Comparison of ENCODE assay signal across 2 cellular contexts in the genomic region with DNA sequence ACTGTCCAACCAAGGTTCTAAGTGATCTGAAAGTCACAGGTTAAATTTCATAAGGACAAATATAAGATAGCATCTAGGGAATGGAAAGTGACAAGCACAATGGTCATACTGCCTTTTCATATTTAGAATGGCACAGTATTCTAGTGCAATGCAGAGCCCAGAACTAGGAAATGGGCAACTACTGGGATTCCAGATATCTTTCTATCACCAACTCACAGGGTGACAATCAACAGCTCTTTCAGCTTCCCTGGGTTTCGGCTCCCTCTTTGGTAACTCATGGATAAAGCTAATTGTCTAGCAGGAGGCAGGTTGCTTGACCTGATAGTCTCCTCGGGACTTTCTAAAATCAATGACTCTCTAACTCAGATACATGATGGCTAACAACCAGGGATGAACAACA.
TF ChIP-seq lines count a peak whose summit lies in the region.

No MANE protein-coding gene starts in this region.

TF ChIP-seq in HEK293, 187 proteins besides CTCF, POLR2A, EP300 and RAD21 (continued from another document):
- TF ChIP-seq, protein P1, sequence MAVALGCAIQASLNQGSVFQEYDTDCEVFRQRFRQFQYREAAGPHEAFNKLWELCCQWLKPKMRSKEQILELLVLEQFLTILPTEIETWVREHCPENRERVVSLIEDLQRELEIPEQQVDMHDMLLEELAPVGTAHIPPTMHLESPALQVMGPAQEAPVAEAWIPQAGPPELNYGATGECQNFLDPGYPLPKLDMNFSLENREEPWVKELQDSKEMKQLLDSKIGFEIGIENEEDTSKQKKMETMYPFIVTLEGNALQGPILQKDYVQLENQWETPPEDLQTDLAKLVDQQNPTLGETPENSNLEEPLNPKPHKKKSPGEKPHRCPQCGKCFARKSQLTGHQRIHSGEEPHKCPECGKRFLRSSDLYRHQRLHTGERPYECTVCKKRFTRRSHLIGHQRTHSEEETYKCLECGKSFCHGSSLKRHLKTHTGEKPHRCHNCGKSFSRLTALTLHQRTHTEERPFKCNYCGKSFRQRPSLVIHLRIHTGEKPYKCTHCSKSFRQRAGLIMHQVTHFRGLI (tag by site-specific recombination; IDR thresholded peaks at IDR 0.05) = no peak
- TF ChIP-seq ZBTB17 (tag by site-specific recombination; IDR thresholded peaks at IDR 0.05) = 0 out of 2 replicates have a peak, but pooled peaks have one; percentile 12

TF ChIP-seq in K562, 482 proteins besides CTCF, POLR2A, EP300 and RAD21 (continued from another document):
- TF ChIP-seq ZNF23 (CRISPR knock-in tag; IDR thresholded peaks at IDR 0.05) = no peak
- no peak for TF ChIP-seq SAFB2 (IDR thresholded peaks at IDR 0.05; ENCODE audit: borderline replicate concordance, low read depth, low read length, severe bottlenecking)
- no peak for TF ChIP-seq JUNB (CRISPR knock-in tag; conservative IDR thresholded peaks at IDR 0.05)
- TF ChIP-seq TCF3 (CRISPR knock-in tag; IDR thresholded peaks at IDR 0.05) = peak; percentile 63
- peak; percentile 48; the same call in 1 of the 2 replicates for TF ChIP-seq TEAD4 (IDR thresholded peaks at IDR 0.05; ENCODE audit: low read length)
- no peak for TF ChIP-seq TEAD4 (CRISPR knock-in tag; IDR thresholded peaks at IDR 0.05; ENCODE audit: borderline replicate concordance)
- 0 out of 2 replicates have a peak, but pooled peaks have one; percentile 32 for TF ChIP-seq BACH1 (tag; IDR thresholded peaks at IDR 0.05)
- peak; percentile 51; the same call in 1 of the 2 replicates for TF ChIP-seq ARID1B (IDR thresholded peaks at IDR 0.05)
- TF ChIP-seq CBFA2T3 (IDR thresholded peaks at IDR 0.05) = peak; percentile 67
- TF ChIP-seq SMAD3 (CRISPR knock-in tag; conservative IDR thresholded peaks at IDR 0.05) = no peak
- no peak for TF ChIP-seq MTF1 (CRISPR knock-in tag; IDR thresholded peaks at IDR 0.05; ENCODE audit: borderline replicate concordance)
- no peak for TF ChIP-seq TAF1 (IDR thresholded peaks at IDR 0.05; ENCODE audit: control insufficient read depth, extremely low read depth, insufficient read depth, low read length, severe bottlenecking)
- TF ChIP-seq, protein P2, sequence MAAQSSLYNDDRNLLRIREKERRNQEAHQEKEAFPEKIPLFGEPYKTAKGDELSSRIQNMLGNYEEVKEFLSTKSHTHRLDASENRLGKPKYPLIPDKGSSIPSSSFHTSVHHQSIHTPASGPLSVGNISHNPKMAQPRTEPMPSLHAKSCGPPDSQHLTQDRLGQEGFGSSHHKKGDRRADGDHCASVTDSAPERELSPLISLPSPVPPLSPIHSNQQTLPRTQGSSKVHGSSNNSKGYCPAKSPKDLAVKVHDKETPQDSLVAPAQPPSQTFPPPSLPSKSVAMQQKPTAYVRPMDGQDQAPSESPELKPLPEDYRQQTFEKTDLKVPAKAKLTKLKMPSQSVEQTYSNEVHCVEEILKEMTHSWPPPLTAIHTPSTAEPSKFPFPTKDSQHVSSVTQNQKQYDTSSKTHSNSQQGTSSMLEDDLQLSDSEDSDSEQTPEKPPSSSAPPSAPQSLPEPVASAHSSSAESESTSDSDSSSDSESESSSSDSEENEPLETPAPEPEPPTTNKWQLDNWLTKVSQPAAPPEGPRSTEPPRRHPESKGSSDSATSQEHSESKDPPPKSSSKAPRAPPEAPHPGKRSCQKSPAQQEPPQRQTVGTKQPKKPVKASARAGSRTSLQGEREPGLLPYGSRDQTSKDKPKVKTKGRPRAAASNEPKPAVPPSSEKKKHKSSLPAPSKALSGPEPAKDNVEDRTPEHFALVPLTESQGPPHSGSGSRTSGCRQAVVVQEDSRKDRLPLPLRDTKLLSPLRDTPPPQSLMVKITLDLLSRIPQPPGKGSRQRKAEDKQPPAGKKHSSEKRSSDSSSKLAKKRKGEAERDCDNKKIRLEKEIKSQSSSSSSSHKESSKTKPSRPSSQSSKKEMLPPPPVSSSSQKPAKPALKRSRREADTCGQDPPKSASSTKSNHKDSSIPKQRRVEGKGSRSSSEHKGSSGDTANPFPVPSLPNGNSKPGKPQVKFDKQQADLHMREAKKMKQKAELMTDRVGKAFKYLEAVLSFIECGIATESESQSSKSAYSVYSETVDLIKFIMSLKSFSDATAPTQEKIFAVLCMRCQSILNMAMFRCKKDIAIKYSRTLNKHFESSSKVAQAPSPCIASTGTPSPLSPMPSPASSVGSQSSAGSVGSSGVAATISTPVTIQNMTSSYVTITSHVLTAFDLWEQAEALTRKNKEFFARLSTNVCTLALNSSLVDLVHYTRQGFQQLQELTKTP (IDR thresholded peaks at IDR 0.05; ENCODE audit: low read depth in 1 of 2, partially characterized antibody in 2 of 2) = no peak
- TF ChIP-seq ZBTB7A (IDR thresholded peaks at IDR 0.05; ENCODE audit: borderline replicate concordance, control insufficient read depth, low read depth, low read length) = no peak
TF ChIP-seq in K562: peak in this region for 8.
